In the genomic region with DNA sequence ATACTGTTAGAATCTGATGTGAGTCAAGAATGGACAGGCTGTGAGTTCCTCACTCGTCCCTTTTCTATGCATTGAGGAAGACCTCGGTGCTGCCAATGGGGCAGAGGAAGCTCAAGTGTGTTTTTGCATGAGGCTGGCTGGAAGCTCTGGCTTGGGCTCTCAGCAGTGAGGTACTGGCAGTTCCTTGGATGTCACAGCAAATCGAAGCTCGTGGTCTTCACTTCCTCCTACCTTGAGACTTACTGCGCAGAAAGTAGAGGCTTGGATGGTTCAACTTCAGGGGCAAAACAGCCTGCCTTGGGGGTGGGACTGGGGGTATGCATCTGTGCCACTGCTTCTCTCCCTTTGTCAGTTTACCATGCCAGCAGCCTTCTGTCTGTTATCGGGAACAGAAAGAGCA, we compare ENCODE assay signal across 7 cellular contexts.
A peak's percentile ranks its signal among the peaks of the same experiment; 100 is the strongest.
DNase-seq lines count a peak whose midpoint lies in the region; ATAC-seq and TF ChIP-seq lines count a peak whose summit lies in the region.
"Not testable (repeated sequence)": the region's sequence is repeated elsewhere in the genome, so short reads cannot be mapped to it uniquely, and the experiment has no call there.

No MANE protein-coding gene starts in this region.

- not testable (repeated sequence) for DNase-seq in CD4-positive, CD25-positive, alpha-beta regulatory T cell; activated CD8-positive, alpha-beta T cell treated with anti-CD3 and anti-CD28 coated beads, Interleukin-2, amount 10 ng/mL, durations not matched to agents 7 days and 5 days; activated naive CD8-positive, alpha-beta T cell treated with anti-CD3 and anti-CD28 coated beads, Interleukin-2, amount 10 ng/mL, durations not matched to agents 7 days and 5 days; memory B cell (ENCODE audit: low spot score in 2 of 2)
- DNase-seq in osteocyte (ENCODE audit: extremely low spot score, unreplicated experiment), result peak; percentile 42

- H3K36me3 Mint-ChIP-seq in CD4-positive, CD25-positive, alpha-beta regulatory T cell; activated CD8-positive, alpha-beta T cell treated with anti-CD3 and anti-CD28 coated beads, Interleukin-2, amount 10 ng/mL, durations not matched to agents 7 days and 5 days (ENCODE audit: low read depth); activated naive CD8-positive, alpha-beta T cell treated with anti-CD3 and anti-CD28 coated beads, Interleukin-2, amount 10 ng/mL, durations not matched to agents 7 days and 5 days; memory B cell; osteocyte (ENCODE audit: unreplicated experiment): not testable (repeated sequence)

- peaks cover 6 to 40% (median 9%) of the 10 kb centered on the region in 4 donors for H3K4me1 Mint-ChIP-seq in CD4-positive, CD25-positive, alpha-beta regulatory T cell
- peaks cover 41% of the 10 kb centered on the region for H3K4me1 Mint-ChIP-seq in activated CD8-positive, alpha-beta T cell treated with anti-CD3 and anti-CD28 coated beads, Interleukin-2, amount 10 ng/mL, durations not matched to agents 7 days and 5 days (ENCODE audit: low read depth)
- H3K4me1 Mint-ChIP-seq in activated naive CD8-positive, alpha-beta T cell treated with anti-CD3 and anti-CD28 coated beads, Interleukin-2, amount 10 ng/mL, durations not matched to agents 7 days and 5 days, result peaks cover 25% of the 10 kb centered on the region
- H3K4me1 Mint-ChIP-seq in memory B cell, result peaks cover 23% of the 10 kb centered on the region
- peaks cover 10% of the 10 kb centered on the region for H3K4me1 Mint-ChIP-seq in osteocyte (ENCODE audit: unreplicated experiment)

- not testable (repeated sequence) for H3K4me3 ChIP-seq in CD4-positive, CD25-positive, alpha-beta regulatory T cell (ENCODE audit: low read depth, low read length)

- H3K27me3 ChIP-seq in CD4-positive, CD25-positive, alpha-beta regulatory T cell (ENCODE audit: control insufficient read depth, insufficient read depth, low read length), result not testable (repeated sequence)

- not testable (repeated sequence) for H3K4me1 ChIP-seq in CD4-positive, CD25-positive, alpha-beta regulatory T cell (ENCODE audit: control insufficient read depth, insufficient read depth, low read length, poor library complexity, severe bottlenecking)

- ATAC-seq in CD4-positive, CD25-positive, alpha-beta regulatory T cell (ENCODE audit: low read depth in 2 of 2), result not testable (repeated sequence)
- peak; percentile 24 for ATAC-seq in activated CD8-positive, alpha-beta T cell treated with anti-CD3 and anti-CD28 coated beads, Interleukin-2, amount 10 ng/mL, durations not matched to agents 7 days and 5 days
- ATAC-seq in activated naive CD8-positive, alpha-beta T cell treated with anti-CD3 and anti-CD28 coated beads, Interleukin-2, amount 10 ng/mL, durations not matched to agents 7 days and 5 days (ENCODE audit: low read depth), result peak; percentile 38
- peak; percentile 14 for ATAC-seq in memory B cell (ENCODE audit: low read depth)

- CTCF ChIA-PET in activated CD8-positive, alpha-beta T cell treated with anti-CD3 and anti-CD28 coated beads, Interleukin-2, amount 10 ng/mL, durations not matched to agents 7 days and 5 days (lab: Charles Lee), result not testable (repeated sequence)

- TF ChIP-seq CTCF in osteocyte (IDR thresholded peaks at IDR 0.05), result not testable (repeated sequence)

- H3K27ac Mint-ChIP-seq in CD4-positive, CD25-positive, alpha-beta regulatory T cell, result peak overlapping the region; percentile 85 to 98 (median 92)
- H3K27ac Mint-ChIP-seq in activated CD8-positive, alpha-beta T cell treated with anti-CD3 and anti-CD28 coated beads, Interleukin-2, amount 10 ng/mL, durations not matched to agents 7 days and 5 days, result peak overlapping the region; percentile 79
- peak overlapping the region; percentile 77 for H3K27ac Mint-ChIP-seq in activated naive CD8-positive, alpha-beta T cell treated with anti-CD3 and anti-CD28 coated beads, Interleukin-2, amount 10 ng/mL, durations not matched to agents 7 days and 5 days
- H3K27ac Mint-ChIP-seq in memory B cell, result peak overlapping the region; percentile 99
- H3K27ac Mint-ChIP-seq in osteocyte (ENCODE audit: unreplicated experiment), result not testable (repeated sequence)

- peak overlapping the region; percentile 51 for H3K27ac ChIP-seq in CD4-positive, CD25-positive, alpha-beta regulatory T cell (ENCODE audit: insufficient read depth, low read length, poor library complexity, severe bottlenecking)
- H3K27ac ChIP-seq in KOPT-K1 (ENCODE audit: low read depth, low read length, poor library complexity, severe bottlenecking), result peak overlapping the region; percentile 84

- POLR2A ChIA-PET in activated CD8-positive, alpha-beta T cell treated with anti-CD3 and anti-CD28 coated beads, Interleukin-2, amount 10 ng/mL, durations not matched to agents 7 days and 5 days (lab: Charles Lee); activated naive CD8-positive, alpha-beta T cell treated with anti-CD3 and anti-CD28 coated beads, Interleukin-2, amount 10 ng/mL, durations not matched to agents 7 days and 5 days (lab: Charles Lee): not testable (repeated sequence)

- not testable (repeated sequence) for H3K9me3 Mint-ChIP-seq in CD4-positive, CD25-positive, alpha-beta regulatory T cell; activated CD8-positive, alpha-beta T cell treated with anti-CD3 and anti-CD28 coated beads, Interleukin-2, amount 10 ng/mL, durations not matched to agents 7 days and 5 days (ENCODE audit: insufficient read depth); activated naive CD8-positive, alpha-beta T cell treated with anti-CD3 and anti-CD28 coated beads, Interleukin-2, amount 10 ng/mL, durations not matched to agents 7 days and 5 days; memory B cell; osteocyte (ENCODE audit: unreplicated experiment)

- not testable (repeated sequence) for H3K27me3 Mint-ChIP-seq in CD4-positive, CD25-positive, alpha-beta regulatory T cell; activated CD8-positive, alpha-beta T cell treated with anti-CD3 and anti-CD28 coated beads, Interleukin-2, amount 10 ng/mL, durations not matched to agents 7 days and 5 days (ENCODE audit: low read depth); activated naive CD8-positive, alpha-beta T cell treated with anti-CD3 and anti-CD28 coated beads, Interleukin-2, amount 10 ng/mL, durations not matched to agents 7 days and 5 days; memory B cell; osteocyte (ENCODE audit: unreplicated experiment)

- peak overlapping the region; percentile 21 to 68 (median 36) for H3K4me3 Mint-ChIP-seq in CD4-positive, CD25-positive, alpha-beta regulatory T cell
- not testable (repeated sequence) for H3K4me3 Mint-ChIP-seq in activated CD8-positive, alpha-beta T cell treated with anti-CD3 and anti-CD28 coated beads, Interleukin-2, amount 10 ng/mL, durations not matched to agents 7 days and 5 days; osteocyte (ENCODE audit: unreplicated experiment)
- H3K4me3 Mint-ChIP-seq in activated naive CD8-positive, alpha-beta T cell treated with anti-CD3 and anti-CD28 coated beads, Interleukin-2, amount 10 ng/mL, durations not matched to agents 7 days and 5 days, result peak overlapping the region; percentile 39
- peak overlapping the region; percentile 2 for H3K4me3 Mint-ChIP-seq in memory B cell

- peak; percentile 39; the same call in 1 of the 2 replicates for TF ChIP-seq POLR2A in Raji (IDR thresholded peaks at IDR 0.05; ENCODE audit: insufficient read depth, low read depth, low read length)

- H3K9me3 ChIP-seq in CD4-positive, CD25-positive, alpha-beta regulatory T cell (ENCODE audit: control insufficient read depth in 2 of 2, low read length in 2 of 2); KOPT-K1 (ENCODE audit: insufficient read depth, low read length, poor library complexity, severe bottlenecking): not testable (repeated sequence)

- H3K36me3 ChIP-seq in CD4-positive, CD25-positive, alpha-beta regulatory T cell (ENCODE audit: control insufficient read depth, insufficient read depth, low read length); KOPT-K1 (ENCODE audit: insufficient read depth, low read length): not testable (repeated sequence)
